7 cellular contexts compared by ENCODE assay signal in genomic region chr12:4274960-4275868, GRCh38.
DNase-seq lines count a peak whose midpoint lies in the region; ATAC-seq and TF ChIP-seq lines count a peak whose summit lies in the region.

No MANE protein-coding gene starts in this region.

- H3K4me3 Mint-ChIP-seq in activated naive CD8-positive, alpha-beta T cell: peak overlapping the region; percentile 98
- H3K4me3 Mint-ChIP-seq in stimulated activated naive B cell treated with anti-CD40 and anti-IgM and Interleukin-4, amounts not matched to agents 10 μg/mL and 1 μg/mL and 100 μg/mL, for 72 hours: peak overlapping the region; percentile 93 to 98

- H3K27me3 Mint-ChIP-seq in activated naive CD8-positive, alpha-beta T cell: no peaks in the 10 kb centered on the region
- H3K27me3 Mint-ChIP-seq in stimulated activated naive B cell treated with anti-CD40 and anti-IgM and Interleukin-4, amounts not matched to agents 10 μg/mL and 1 μg/mL and 100 μg/mL, for 72 hours: no peaks in the 10 kb centered on the region

- H3K4me3 ChIP-seq in HL-60 (replicated peaks; ENCODE audit: insufficient read depth, low read length): peak overlapping the region; percentile 77
- H3K4me3 ChIP-seq in iPS-18a (ENCODE audit: low read length): peak overlapping the region; percentile 88

- DNase-seq in HL-60 (ENCODE audit: low read depth in 1 of 2, low spot score in 1 of 2) (no peak), KG1 (lab: John Stamatoyannopoulos, UW) (no peak), NCI-H146 (lab: John Stamatoyannopoulos, UW) (no peak)
- no peak for DNase-seq in stimulated activated naive B cell treated with anti-CD40 and anti-IgM and Interleukin-4, amounts not matched to agents 10 μg/mL and 1 μg/mL and 100 μg/mL, for 72 hours

- peaks cover 20% of the 10 kb centered on the region for H3K36me3 Mint-ChIP-seq in activated naive CD8-positive, alpha-beta T cell
- peaks cover 22 to 39% of the 10 kb centered on the region in 2 donors for H3K36me3 Mint-ChIP-seq in stimulated activated naive B cell treated with anti-CD40 and anti-IgM and Interleukin-4, amounts not matched to agents 10 μg/mL and 1 μg/mL and 100 μg/mL, for 72 hours

- H3K9ac ChIP-seq in iPS-18a (ENCODE audit: low read length): peak overlapping the region; percentile 94

- TF ChIP-seq CTCF in HL-60 (IDR thresholded peaks at IDR 0.05; ENCODE audit: insufficient read depth, low read length): no peak

- no peaks in the 10 kb centered on the region for H3K9me3 ChIP-seq in iPS-18a (ENCODE audit: control insufficient read depth, low read depth, low read length)

- H3K27me3 ChIP-seq in HL-60 (ENCODE audit: insufficient read depth, poor library complexity, severe bottlenecking) (no peaks in the 10 kb centered on the region), iPS-18a (ENCODE audit: control insufficient read depth, insufficient read depth, low read length) (peaks cover 26% of the 10 kb centered on the region)

- ATAC-seq in stimulated activated naive B cell treated with anti-CD40 and anti-IgM and Interleukin-4, amounts not matched to agents 10 μg/mL and 1 μg/mL and 100 μg/mL, for 72 hours (replicated peaks): no peak
- no peak for ATAC-seq in HG03378 (IDR thresholded peaks at IDR 0.05; ENCODE audit: unreplicated experiment)

- peaks cover 41% of the 10 kb centered on the region for H3K4me1 Mint-ChIP-seq in activated naive CD8-positive, alpha-beta T cell (ENCODE audit: low read depth)
- peaks cover 27 to 52% of the 10 kb centered on the region in 2 donors for H3K4me1 Mint-ChIP-seq in stimulated activated naive B cell treated with anti-CD40 and anti-IgM and Interleukin-4, amounts not matched to agents 10 μg/mL and 1 μg/mL and 100 μg/mL, for 72 hours

- no peaks in the 10 kb centered on the region for H3K9me3 Mint-ChIP-seq in activated naive CD8-positive, alpha-beta T cell (ENCODE audit: low read depth)
- H3K9me3 Mint-ChIP-seq in stimulated activated naive B cell treated with anti-CD40 and anti-IgM and Interleukin-4, amounts not matched to agents 10 μg/mL and 1 μg/mL and 100 μg/mL, for 72 hours: no peaks in the 10 kb centered on the region

- H3K27ac Mint-ChIP-seq in activated naive CD8-positive, alpha-beta T cell: peak overlapping the region; percentile 98
- H3K27ac Mint-ChIP-seq in stimulated activated naive B cell treated with anti-CD40 and anti-IgM and Interleukin-4, amounts not matched to agents 10 μg/mL and 1 μg/mL and 100 μg/mL, for 72 hours: peak overlapping the region; percentile 97

- peak overlapping the region; percentile 81 for H3K27ac ChIP-seq in HL-60 (replicated peaks)
- peak overlapping the region; percentile 71 for H3K27ac ChIP-seq in iPS-18a (ENCODE audit: low read length)

- peaks cover 29% of the 10 kb centered on the region for H3K4me1 ChIP-seq in iPS-18a (ENCODE audit: control insufficient read depth, low read depth, low read length)

- peaks cover 40% of the 10 kb centered on the region for H3K36me3 ChIP-seq in iPS-18a (ENCODE audit: control insufficient read depth, low read depth, low read length)
